Comparison of ENCODE assay signal across 25 cellular contexts in genomic region chr7:124179641-124180040, GRCh38.
"Had no signal": no experiment of that assay in that cellular context is flagged by ENCODE, and none has a peak within 500 bp of the region (broad histone marks: within the 10 kb centered on the region; RNA-seq: fewer than 3 reads in every experiment).

No MANE protein-coding gene starts in this region.

- H3K4me1 ChIP-seq: parathyroid adenoma, psoas muscle, right lobe of liver, sigmoid colon, stomach, thyroid gland, tibial nerve, upper lobe of left lung, vagina had no signal

- ATAC-seq: naive thymus-derived CD8-positive, alpha-beta T cell; natural killer cell treated with Interleukin-12 subunit alpha and Interleukin-12 subunit beta and Interleukin-15 and Interleukin-18, amount 100 ng/mL, for 72 hours; psoas muscle; right lobe of liver; stimulated activated effector memory CD8-positive, alpha-beta T cell treated with anti-CD3 and anti-CD28 coated beads, Interleukin-12 subunit alpha, Interleukin-12 subunit beta, amount 100 ng/mL, for 72 hours; stimulated activated naive B cell treated with anti-CD40 and anti-IgM and Interleukin-4, amounts not matched to agents 10 μg/mL and 1 μg/mL and 100 μg/mL, for 72 hours had no signal

- H3K27me3 ChIP-seq: ovary, right lobe of liver, sigmoid colon, stomach, thyroid gland, tibial nerve, upper lobe of left lung, vagina had no signal

- H3K4me3 ChIP-seq: ovary, psoas muscle, right lobe of liver, sigmoid colon, stomach, thoracic aorta, thyroid gland, tibial nerve, upper lobe of left lung, vagina had no signal

- H2AFZ ChIP-seq: parathyroid adenoma had no signal

- DNase-seq: naive thymus-derived CD8-positive, alpha-beta T cell; nephron progenitor cell; occipital lobe; ovary; posterior cingulate gyrus; psoas muscle; right lobe of liver; sigmoid colon; small intestine; stimulated activated CD4-positive, alpha-beta T cell treated with anti-CD3 and anti-CD28 coated beads, Interleukin-15, amount 100 ng/mL, for 24 hours; stimulated activated CD4-positive, alpha-beta T cell treated with anti-CD3 and anti-CD28 coated beads, Interleukin-2, amount 100 ng/mL, for 24 hours; stimulated activated CD4-positive, alpha-beta T cell treated with anti-CD3 and anti-CD28 coated beads, Interleukin-2, amount 100 ng/mL, for 48 hours; stimulated activated CD4-positive, alpha-beta T cell treated with anti-CD3 and anti-CD28 coated beads, Interleukin-4, amount 100 ng/mL, for 24 hours; stimulated activated naive B cell treated with anti-CD40 and anti-IgM and Interleukin-4, amounts not matched to agents 10 μg/mL and 1 μg/mL and 100 μg/mL, for 72 hours; stimulated activated naive CD4-positive, alpha-beta T cell treated with Interleukin-2 at 50 U/mL for 16 hours; stomach; thyroid gland; trophoblast cell; upper lobe of left lung had no signal

- H3K9me3 ChIP-seq: ovary, psoas muscle, right lobe of liver, sigmoid colon, stomach, thoracic aorta, thyroid gland, tibial nerve, upper lobe of left lung, vagina had no signal

- H3K9ac ChIP-seq: parathyroid adenoma had no signal

- H3K36me3 ChIP-seq: ovary, right lobe of liver, sigmoid colon, stomach, thoracic aorta, thyroid gland, tibial nerve, upper lobe of left lung, vagina had no signal

- H3K27ac ChIP-seq: ovary, parathyroid adenoma, psoas muscle, right lobe of liver, sigmoid colon, stomach, thoracic aorta, thyroid gland, tibial nerve, upper lobe of left lung, vagina had no signal
